16 cellular contexts compared by ENCODE assay signal in genomic region chr17:3576970-3577369, GRCh38. TPM values are rescaled to one million over a fixed set of nuclear protein-coding genes. Genes with fewer than 3 reads are reported as not detected.
DNase-seq lines count a peak whose midpoint lies in the region; ATAC-seq and TF ChIP-seq lines count a peak whose summit lies in the region.
"Had no signal": no experiment of that assay in that cellular context is flagged by ENCODE, and none has a peak within 500 bp of the region (broad histone marks: within the 10 kb centered on the region; RNA-seq: fewer than 3 reads in every experiment).

No MANE protein-coding gene starts in this region.

- H3K27me3 Mint-ChIP-seq in natural killer cell treated with Interleukin-12 subunit alpha and Interleukin-12 subunit beta and Interleukin-15 and Interleukin-18, amount 100 ng/mL, for 72 hours = no peaks in the 10 kb centered on the region
- H3K27me3 Mint-ChIP-seq in natural killer cell (ENCODE audit: low read depth in 2 of 2) = no peaks in the 10 kb centered on the region
- H3K27me3 Mint-ChIP-seq: CD4-positive, alpha-beta memory T cell had no signal

- no peak overlapping the region for H3K27ac Mint-ChIP-seq in natural killer cell treated with Interleukin-12 subunit alpha and Interleukin-12 subunit beta and Interleukin-15 and Interleukin-18, amount 100 ng/mL, for 72 hours
- no peak overlapping the region for H3K27ac Mint-ChIP-seq in natural killer cell
- H3K27ac Mint-ChIP-seq: CD4-positive, alpha-beta memory T cell had no signal

- ATAC-seq in natural killer cell treated with Interleukin-12 subunit alpha and Interleukin-12 subunit beta and Interleukin-15 and Interleukin-18, amount 100 ng/mL, for 72 hours = peak in 1 of 2 donors; percentile 4
- ATAC-seq in natural killer cell = no peak
- peak; percentile 19 for ATAC-seq in left lobe of liver
- no peak for ATAC-seq in upper lobe of right lung
- no peak for ATAC-seq in GM18520 (IDR thresholded peaks at IDR 0.05; ENCODE audit: unreplicated experiment)

- no peaks in the 10 kb centered on the region for H3K4me1 ChIP-seq in upper lobe of right lung
- H3K4me1 ChIP-seq: BLaER1 had no signal

- H3K9me3 Mint-ChIP-seq in natural killer cell treated with Interleukin-12 subunit alpha and Interleukin-12 subunit beta and Interleukin-15 and Interleukin-18, amount 100 ng/mL, for 72 hours = no peaks in the 10 kb centered on the region
- H3K9me3 Mint-ChIP-seq in natural killer cell = no peaks in the 10 kb centered on the region

- peak; percentile 56 for DNase-seq in natural killer cell treated with Interleukin-12 subunit alpha and Interleukin-12 subunit beta and Interleukin-15 and Interleukin-18, amount 100 ng/mL, for 72 hours (ENCODE audit: low spot score)
- DNase-seq in natural killer cell = no peak
- peak; percentile 69 for DNase-seq in coronary artery (ENCODE audit: low spot score)
- no peak for DNase-seq in left lobe of liver (ENCODE audit: low spot score)
- DNase-seq in upper lobe of right lung = peak; percentile 56
- no peak for DNase-seq in NCI-H128 (lab: John Stamatoyannopoulos, UW; ENCODE audit: unreplicated experiment)
- no peak for DNase-seq in NCI-H345 (lab: John Stamatoyannopoulos, UW)
- DNase-seq: 8988T; CD4-positive, alpha-beta memory T cell; DMS153; DMS79; GF-D8; HCEC 1CT had no signal

- peaks cover 2% of the 10 kb centered on the region for H3K36me3 ChIP-seq in upper lobe of right lung

- no peaks in the 10 kb centered on the region for H3K9me3 ChIP-seq in upper lobe of right lung
- H3K9me3 ChIP-seq: BLaER1 had no signal

- no peaks in the 10 kb centered on the region for H3K27me3 ChIP-seq in upper lobe of right lung
- H3K27me3 ChIP-seq: BLaER1 had no signal

- TF ChIP-seq CTCF in natural killer cell (IDR thresholded peaks at IDR 0.05) (no peak), coronary artery (IDR thresholded peaks at IDR 0.05) (no peak), upper lobe of right lung (IDR thresholded peaks at IDR 0.05) (no peak)

- H3K4me3 ChIP-seq in coronary artery (no peak overlapping the region), upper lobe of right lung (no peak overlapping the region)
- H3K4me3 ChIP-seq: BLaER1 had no signal

- H3K4me1 Mint-ChIP-seq in natural killer cell treated with Interleukin-12 subunit alpha and Interleukin-12 subunit beta and Interleukin-15 and Interleukin-18, amount 100 ng/mL, for 72 hours (ENCODE audit: low read depth in 2 of 2) = peaks cover 0 to 6% of the 10 kb centered on the region in 2 donors
- no peaks in the 10 kb centered on the region for H3K4me1 Mint-ChIP-seq in natural killer cell

- no peak overlapping the region for H3K4me3 Mint-ChIP-seq in natural killer cell treated with Interleukin-12 subunit alpha and Interleukin-12 subunit beta and Interleukin-15 and Interleukin-18, amount 100 ng/mL, for 72 hours
- H3K4me3 Mint-ChIP-seq in natural killer cell = no peak overlapping the region
- H3K4me3 Mint-ChIP-seq: CD14-positive monocyte; CD4-positive, alpha-beta memory T cell had no signal

- H3K27ac ChIP-seq in coronary artery = no peak overlapping the region
- no peak overlapping the region for H3K27ac ChIP-seq in upper lobe of right lung
- H3K27ac ChIP-seq: BLaER1 had no signal

- intact Hi-C loops in natural killer cell (cut with micrococcal nuclease) (no loop called here), upper lobe of right lung (cut with DNase I) (no loop called here)

- H3K36me3 Mint-ChIP-seq in natural killer cell treated with Interleukin-12 subunit alpha and Interleukin-12 subunit beta and Interleukin-15 and Interleukin-18, amount 100 ng/mL, for 72 hours = peaks cover 9% of the 10 kb centered on the region
- H3K36me3 Mint-ChIP-seq in natural killer cell = no peaks in the 10 kb centered on the region

RNA-seq across cellular contexts. Expression of gene TRPV3, which starts 19.4 kb away (rescaled TPM):
- total RNA-seq in natural killer cell treated with Interleukin-12 subunit alpha and Interleukin-12 subunit beta and Interleukin-15 and Interleukin-18, amount 100 ng/mL, for 72 hours = 1 to 10 TPM; 6.5 to 9.7 TPM
- total RNA-seq in natural killer cell = 10 to 100 TPM in 1 of 3 donors, 1 to 10 TPM in 2; 5.6 to 10.3 (median 7.6) TPM
- 0.28 TPM for total RNA-seq in left lobe of liver
- total RNA-seq in upper lobe of right lung = 0.26 TPM

RNA-seq across cellular contexts. Expression of gene TRPV1, which starts 32.2 kb away (rescaled TPM):
- 100 to 1,000 TPM in 1 of 2 donors, 10 to 100 TPM in 1; 94.3 to 123 TPM for total RNA-seq in natural killer cell treated with Interleukin-12 subunit alpha and Interleukin-12 subunit beta and Interleukin-15 and Interleukin-18, amount 100 ng/mL, for 72 hours
- total RNA-seq in natural killer cell = 1 to 10 TPM; 3.2 to 4.5 (median 4.2) TPM
- 14.8 TPM for total RNA-seq in left lobe of liver
- 2.9 TPM for total RNA-seq in upper lobe of right lung

RNA-seq across cellular contexts. Expression of gene SHPK, which starts 59.1 kb away (rescaled TPM):
- 100 to 1,000 TPM in 1 of 2 donors, 10 to 100 TPM in 1; 67.2 to 121 TPM for total RNA-seq in natural killer cell treated with Interleukin-12 subunit alpha and Interleukin-12 subunit beta and Interleukin-15 and Interleukin-18, amount 100 ng/mL, for 72 hours
- total RNA-seq in natural killer cell (1 to 10 TPM; 5.8 to 9.3 (median 8.9) TPM), left lobe of liver (26.9 TPM), upper lobe of right lung (10.4 TPM)

RNA-seq across cellular contexts. Expression of gene CTNS, which starts 59.6 kb away (rescaled TPM):
- total RNA-seq in natural killer cell treated with Interleukin-12 subunit alpha and Interleukin-12 subunit beta and Interleukin-15 and Interleukin-18, amount 100 ng/mL, for 72 hours = 10 to 100 TPM; 11.1 to 24.5 TPM
- total RNA-seq in natural killer cell = 10 to 100 TPM in 1 of 3 donors, 1 to 10 TPM in 2; 7.6 to 24.2 (median 9.6) TPM
- 8.7 TPM for total RNA-seq in left lobe of liver
- total RNA-seq in upper lobe of right lung = 23.3 TPM

Comparison
In these comparisons a context has a peak if more than half of its experiments do, and no peak if none do; other contexts are left out.
1. DNase-seq: peak in natural killer cell treated with Interleukin-12 subunit alpha and Interleukin-12 subunit beta and Interleukin-15 and Interleukin-18, amount 100 ng/mL, for 72 hours (single experiment), coronary artery (single experiment) and upper lobe of right lung (single experiment); none in natural killer cell (single experiment), left lobe of liver (single experiment), NCI-H128 (single experiment) and NCI-H345 (single experiment).